ENCODE assay signal across 16 cellular contexts in genomic region chr15:61186905-61187865, GRCh38. TPM values are rescaled to one million over a fixed set of nuclear protein-coding genes. Genes with fewer than 3 reads are reported as not detected.
DNase-seq lines count a peak whose midpoint lies in the region; ATAC-seq and TF ChIP-seq lines count a peak whose summit lies in the region.
"Had no signal": no experiment of that assay in that cellular context is flagged by ENCODE, and none has a peak within 500 bp of the region (broad histone marks: within the 10 kb centered on the region; RNA-seq: fewer than 3 reads in every experiment).

No MANE protein-coding gene starts in this region.

- no peak for TF ChIP-seq CTCF in breast epithelium (IDR thresholded peaks at IDR 0.05)
- no peak for TF ChIP-seq CTCF in MCF 10A (IDR thresholded peaks at IDR 0.05; ENCODE audit: unreplicated experiment)
- no peak for TF ChIP-seq CTCF in esophagus muscularis mucosa (IDR thresholded peaks at IDR 0.05)
- TF ChIP-seq CTCF in mesothelial cell of epicardium (IDR thresholded peaks at IDR 0.05; ENCODE audit: unreplicated experiment), result no peak

- TF ChIP-seq POLR2A in breast epithelium (IDR thresholded peaks at IDR 0.05), result no peak
- no peak for TF ChIP-seq POLR2A in esophagus muscularis mucosa (IDR thresholded peaks at IDR 0.05; ENCODE audit: low read depth)

- H3K4me1 Mint-ChIP-seq in MCF 10A (ENCODE audit: insufficient read depth, unreplicated experiment), result no peaks in the 10 kb centered on the region
- peaks cover 19% of the 10 kb centered on the region for H3K4me1 Mint-ChIP-seq in mesothelial cell of epicardium
- H3K4me1 Mint-ChIP-seq in activated CD4-positive, alpha-beta T cell treated with anti-CD3 and anti-CD28 coated beads, Interleukin-2, amount 10 ng/mL, durations not matched to agents 7 days and 5 days, result no peaks in the 10 kb centered on the region
- H3K4me1 Mint-ChIP-seq: IgD-negative memory B cell had no signal

- CTCF ChIA-PET in MCF 10A (lab: Yijun Ruan, JAX), result interaction anchor here (0.6 to 1.6 kb wide), 6 partner anchors 8 to 871 kb away, joined by 3 read pairs; no protein-coding TSS in a partner anchor
- CTCF ChIA-PET in activated CD4-positive, alpha-beta T cell treated with anti-CD3 and anti-CD28 coated beads, Interleukin-2, amount 10 ng/mL, durations not matched to agents 7 days and 5 days (lab: Charles Lee), result no interaction called here

- H3K36me3 Mint-ChIP-seq in MCF 10A (ENCODE audit: insufficient read depth, unreplicated experiment), result no peaks in the 10 kb centered on the region
- no peaks in the 10 kb centered on the region for H3K36me3 Mint-ChIP-seq in mesothelial cell of epicardium
- no peaks in the 10 kb centered on the region for H3K36me3 Mint-ChIP-seq in activated CD4-positive, alpha-beta T cell treated with anti-CD3 and anti-CD28 coated beads, Interleukin-2, amount 10 ng/mL, durations not matched to agents 7 days and 5 days (ENCODE audit: low read depth)
- H3K36me3 Mint-ChIP-seq: IgD-negative memory B cell; natural killer cell treated with Interleukin-12 subunit alpha and Interleukin-12 subunit beta and Interleukin-15 and Interleukin-18, amount 100 ng/mL, for 72 hours had no signal

- H3K9me3 Mint-ChIP-seq in MCF 10A (ENCODE audit: unreplicated experiment) (no peaks in the 10 kb centered on the region), mesothelial cell of epicardium (peaks cover 9% of the 10 kb centered on the region)
- no peaks in the 10 kb centered on the region for H3K9me3 Mint-ChIP-seq in activated CD4-positive, alpha-beta T cell treated with anti-CD3 and anti-CD28 coated beads, Interleukin-2, amount 10 ng/mL, durations not matched to agents 7 days and 5 days
- H3K9me3 Mint-ChIP-seq: natural killer cell treated with Interleukin-12 subunit alpha and Interleukin-12 subunit beta and Interleukin-15 and Interleukin-18, amount 100 ng/mL, for 72 hours had no signal

- intact Hi-C loops in breast epithelium (cut with DNase I; ENCODE audit: low total_unique reads), result loop anchor here (5.0 kb wide), 1 partner anchor 385 kb away; no protein-coding TSS in a partner anchor
- intact Hi-C loops in MCF 10A (cut with micrococcal nuclease), result no loop called here
- intact Hi-C loops in esophagus muscularis mucosa (cut with DNase I), result no loop called here

- H3K27me3 Mint-ChIP-seq in MCF 10A (ENCODE audit: insufficient read depth, unreplicated experiment) (peaks cover 28% of the 10 kb centered on the region), mesothelial cell of epicardium (ENCODE audit: low read depth) (peaks cover 63% of the 10 kb centered on the region)
- H3K27me3 Mint-ChIP-seq in activated CD4-positive, alpha-beta T cell treated with anti-CD3 and anti-CD28 coated beads, Interleukin-2, amount 10 ng/mL, durations not matched to agents 7 days and 5 days, result peaks cover 27% of the 10 kb centered on the region

- no peak for TF ChIP-seq EP300 in esophagus muscularis mucosa (IDR thresholded peaks at IDR 0.05)

- H3K27me3 ChIP-seq in breast epithelium (no peaks in the 10 kb centered on the region), esophagus muscularis mucosa (no peaks in the 10 kb centered on the region)
- H3K27me3 ChIP-seq: dorsolateral prefrontal cortex had no signal

- POLR2A ChIA-PET in MCF 10A (lab: Yijun Ruan, JAX), result interaction anchor here (0.6 kb wide), 1 partner anchor 78 kb away, joined by 3 read pairs; no protein-coding TSS in a partner anchor
- POLR2A ChIA-PET in activated CD4-positive, alpha-beta T cell treated with anti-CD3 and anti-CD28 coated beads, Interleukin-2, amount 10 ng/mL, durations not matched to agents 7 days and 5 days (lab: Charles Lee), result no interaction called here

- H3K4me1 ChIP-seq in breast epithelium, result peaks cover 0 to 9% of the 10 kb centered on the region in 2 donors
- H3K4me1 ChIP-seq in esophagus muscularis mucosa, result peaks cover 10 to 20% (median 18%) of the 10 kb centered on the region in 4 donors

- no peaks in the 10 kb centered on the region for H3K9me3 ChIP-seq in breast epithelium
- no peaks in the 10 kb centered on the region for H3K9me3 ChIP-seq in esophagus muscularis mucosa

- H3K27ac Mint-ChIP-seq in MCF 10A (ENCODE audit: low read depth, unreplicated experiment), result no peak overlapping the region
- H3K27ac Mint-ChIP-seq in mesothelial cell of epicardium, result peak overlapping the region; percentile 76
- no peak overlapping the region for H3K27ac Mint-ChIP-seq in activated CD4-positive, alpha-beta T cell treated with anti-CD3 and anti-CD28 coated beads, Interleukin-2, amount 10 ng/mL, durations not matched to agents 7 days and 5 days
- H3K27ac Mint-ChIP-seq: IgD-negative memory B cell; natural killer cell treated with Interleukin-12 subunit alpha and Interleukin-12 subunit beta and Interleukin-15 and Interleukin-18, amount 100 ng/mL, for 72 hours had no signal

- no TSS peak for BruUV-seq in MCF 10A (replicated peaks; lab: Mats Ljungman, UMichigan)

- H3K36me3 ChIP-seq in breast epithelium (no peaks in the 10 kb centered on the region), esophagus muscularis mucosa (no peaks in the 10 kb centered on the region)

- no peak for ATAC-seq in HG03442 (IDR thresholded peaks at IDR 0.05; ENCODE audit: unreplicated experiment)
- ATAC-seq: natural killer cell treated with Interleukin-12 subunit alpha and Interleukin-12 subunit beta and Interleukin-15 and Interleukin-18, amount 100 ng/mL, for 72 hours had no signal

- DNase-seq in breast epithelium (ENCODE audit: low spot score in 2 of 2), result no peak
- DNase-seq in MCF 10A (ENCODE audit: unreplicated experiment), result no peak
- no peak for DNase-seq in esophagus muscularis mucosa (ENCODE audit: extremely low spot score)
- DNase-seq in mesothelial cell of epicardium (ENCODE audit: low spot score in 2 of 2, unreplicated experiment in 2 of 2), result peak in 1 of 2 experiments; percentile 43
- DNase-seq in RKO (ENCODE audit: low spot score), result no peak
- DNase-seq in EL, result no peak
- DNase-seq in activated CD4-positive, alpha-beta T cell treated with anti-CD3 and anti-CD28 coated beads, Interleukin-2, amount 10 ng/mL, durations not matched to agents 7 days and 5 days, result no peak
- DNase-seq: ACHN; activated CD4-positive, CD25-positive, alpha-beta regulatory T cell; activated T-cell treated with anti-CD3 and anti-CD28 coated beads for 4 hours; NCI-H1436 treated with DMSO at 0.1 percent for 48 hours; small intestine had no signal

- H3K4me3 ChIP-seq in breast epithelium (peak overlapping the region in 2 of 3 donors; percentile 13 to 35), esophagus muscularis mucosa (peak overlapping the region; percentile 22 to 42 (median 34))

- H3K27ac ChIP-seq in breast epithelium, result no peak overlapping the region
- peak overlapping the region; percentile 13 to 66 (median 31) for H3K27ac ChIP-seq in esophagus muscularis mucosa (replicated peaks in 1 of 4)

- WGBS in esophagus muscularis mucosa, result 42% methylated on average over 20 of the region's 20 CpGs

- H3K4me3 Mint-ChIP-seq in MCF 10A (ENCODE audit: unreplicated experiment) (no peak overlapping the region), mesothelial cell of epicardium (peak overlapping the region; percentile 35)
- no peak overlapping the region for H3K4me3 Mint-ChIP-seq in activated CD4-positive, alpha-beta T cell treated with anti-CD3 and anti-CD28 coated beads, Interleukin-2, amount 10 ng/mL, durations not matched to agents 7 days and 5 days
- H3K4me3 Mint-ChIP-seq: IgD-negative memory B cell; natural killer cell treated with Interleukin-12 subunit alpha and Interleukin-12 subunit beta and Interleukin-15 and Interleukin-18, amount 100 ng/mL, for 72 hours had no signal

RNA-seq across cellular contexts. Expression of gene RORA, which starts 41.9 kb away (rescaled TPM):
- total RNA-seq in breast epithelium (10 to 100 TPM; 44.6 to 59.6 (median 53.4) TPM), MCF 10A (2022) (3.0 and 3.9 TPM in 2 replicates), esophagus muscularis mucosa (10 to 100 TPM; 54.4 to 64.0 (median 58.2) TPM), mesothelial cell of epicardium (19.0 to 21.2 TPM (median 20.2 TPM) in 3 replicates)
- 10 to 100 TPM; 31.7 to 42.6 TPM for total RNA-seq in activated CD4-positive, alpha-beta T cell treated with anti-CD3 and anti-CD28 coated beads, Interleukin-2, amount 10 ng/mL, durations not matched to agents 7 days and 5 days

Comparison
In these comparisons a context has a peak if more than half of its experiments do, and no peak if none do; other contexts are left out.
1. H3K27ac ChIP-seq: peak in esophagus muscularis mucosa (4 of 4); none in breast epithelium (0 of 2).